In the genomic region with DNA sequence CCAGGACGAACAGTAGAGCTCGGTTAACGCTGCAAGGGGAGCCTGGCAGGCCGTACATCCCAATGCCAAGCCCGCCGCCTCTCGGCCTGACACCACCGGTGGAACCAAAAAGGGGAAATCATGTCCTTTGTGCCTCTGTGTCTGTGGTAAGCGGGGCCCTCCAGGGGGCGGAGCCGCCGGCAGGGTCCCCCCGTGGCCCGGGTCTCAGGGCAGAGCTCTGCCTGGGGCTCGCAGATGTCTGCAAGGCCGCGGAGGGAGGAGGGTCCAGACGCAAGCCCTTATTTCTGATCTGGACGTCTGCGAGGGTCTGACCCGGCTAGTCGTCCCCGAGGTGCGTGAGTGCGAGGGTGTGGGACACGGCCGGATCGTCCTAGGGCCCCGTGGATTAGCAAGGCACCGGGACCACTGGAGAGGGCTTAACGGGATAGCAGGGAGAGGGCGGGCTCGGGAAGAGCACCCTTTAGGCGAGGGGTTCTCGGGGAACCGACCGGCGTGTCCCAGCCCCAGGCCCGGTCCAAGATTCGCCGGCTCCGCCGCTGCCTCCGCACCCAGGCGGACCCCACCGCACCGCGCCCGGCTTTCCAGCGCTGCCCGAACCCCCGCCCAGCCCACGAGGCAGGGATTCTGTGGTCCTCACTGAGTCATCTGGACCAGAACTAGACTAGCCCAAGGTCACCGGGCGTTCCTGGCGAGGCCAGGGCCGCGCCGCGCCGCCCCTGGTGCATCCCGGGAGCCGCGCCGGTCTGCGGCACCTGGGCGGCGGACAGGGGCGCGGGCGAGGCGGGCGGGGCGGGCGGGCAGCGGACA, we compare ENCODE assay signal across 8 cellular contexts. TPM values are rescaled to one million over a fixed set of nuclear protein-coding genes. Genes with fewer than 3 reads are reported as not detected.
DNase-seq lines count a peak whose midpoint lies in the region; ATAC-seq and TF ChIP-seq lines count a peak whose summit lies in the region.

No MANE protein-coding gene starts in this region.

- H3K27me3 ChIP-seq in BJ (ENCODE audit: control insufficient read depth, insufficient read depth, low read length), result no peaks in the 10 kb centered on the region
- no peaks in the 10 kb centered on the region for H3K27me3 ChIP-seq in KMS-11 (ENCODE audit: insufficient read depth, low read depth)
- no peaks in the 10 kb centered on the region for H3K27me3 ChIP-seq in layer of hippocampus (ENCODE audit: control insufficient read depth, insufficient read depth, low read length)

- no peaks in the 10 kb centered on the region for H3K36me3 ChIP-seq in BJ (ENCODE audit: control insufficient read depth, insufficient read depth, low read length)
- no peaks in the 10 kb centered on the region for H3K36me3 ChIP-seq in KMS-11 (ENCODE audit: insufficient read depth)

- POLR2A ChIA-PET in BJ (lab: Charles Lee), result no interaction called here

- H4K20me1 ChIP-seq in KMS-11 (ENCODE audit: insufficient read depth), result no peaks in the 10 kb centered on the region

- H3K9ac ChIP-seq in KMS-11, result peak overlapping the region; percentile 87

- ATAC-seq in GM19438 (IDR thresholded peaks at IDR 0.05; ENCODE audit: low read depth, unreplicated experiment), result peak; percentile 2
- ATAC-seq in activated CD4-positive, CD25-positive, alpha-beta regulatory T cell treated with anti-CD3 and anti-CD28 coated beads, Interleukin-2, amount 50 U/mL, for 24 hours, result peak; percentile 7 to 13

- H3K4me3 ChIP-seq in BJ (ENCODE audit: low read depth, low read length), result peak overlapping the region; percentile 62
- H3K4me3 ChIP-seq in KMS-11 (IDR thresholded peaks at IDR 0.05; ENCODE audit: insufficient read depth, low read depth, low read length), result peak overlapping the region; percentile 57

- peak overlapping the region; percentile 67; the same call in 1 of the 2 replicates for H2AFZ ChIP-seq in KMS-11 (ENCODE audit: low read depth)

- peaks cover 3% of the 10 kb centered on the region for H3K4me1 ChIP-seq in KMS-11 (ENCODE audit: low read depth, poor library complexity, severe bottlenecking)

- TF ChIP-seq CTCF in BJ (IDR thresholded peaks at IDR 0.05; ENCODE audit: insufficient read depth, low read depth, low read length), result peak; percentile 25; the same call in 1 of the 2 replicates
- TF ChIP-seq CTCF in KMS-11 (conservative IDR thresholded peaks at IDR 0.05; ENCODE audit: low read depth, low read length), result no peak

- peaks cover 29% of the 10 kb centered on the region for H3K79me2 ChIP-seq in KMS-11 (ENCODE audit: insufficient read depth, low read depth)

- CTCF ChIA-PET in BJ (lab: Yijun Ruan, JAX), result interaction anchor here (0.9 kb wide), 1 partner anchor 169 kb away, joined by 4 read pairs; no protein-coding TSS in a partner anchor

- peak overlapping the region; percentile 76 for H3K27ac ChIP-seq in KMS-11
- peak overlapping the region; percentile 89 for H3K27ac ChIP-seq in layer of hippocampus (ENCODE audit: low read depth, low read length)

- DNase-seq in BJ (ENCODE audit: low read depth) (no peak), cerebellum (ENCODE audit: low spot score) (peak; percentile 20), HCEC 1CT (no peak)
- peak; percentile 19 to 45 for DNase-seq in stimulated activated CD4-positive, alpha-beta T cell treated with anti-CD3 and anti-CD28 coated beads, Interleukin-1b, Interleukin-23, amount 100 ng/mL, for 4 hours (ENCODE audit: low read depth in 2 of 2)

- peak overlapping the region; percentile 54 for H3K4me2 ChIP-seq in KMS-11

RNA-seq across cellular contexts. Expression of gene FAM193A, which starts 0.9 kb away (rescaled TPM):
- polyA plus RNA-seq in BJ (2011; rRNA removed), result 5.5 and 5.9 TPM in 2 replicates
- polyA minus RNA-seq in BJ (2011; rRNA and poly(A)+ RNA removed), result 17.7 and 21.9 TPM in 2 replicates
- total RNA-seq in cerebellum, result 27.9 TPM

Comparison
In these comparisons a context has a peak if more than half of its experiments do, and no peak if none do; other contexts are left out.
1. DNase-seq: peak in cerebellum (single experiment) and stimulated activated CD4-positive, alpha-beta T cell treated with anti-CD3 and anti-CD28 coated beads, Interleukin-1b, Interleukin-23, amount 100 ng/mL, for 4 hours (2 of 2); none in BJ (single experiment) and HCEC 1CT (single experiment).